9 cellular contexts compared by ENCODE assay signal in genomic region chr11:352456-353180, GRCh38. TPM values are rescaled to one million over a fixed set of nuclear protein-coding genes. Genes with fewer than 3 reads are reported as not detected.
DNase-seq lines count a peak whose midpoint lies in the region; TF ChIP-seq lines count a peak whose summit lies in the region.
"Had no signal": no experiment of that assay in that cellular context is flagged by ENCODE, and none has a peak within 500 bp of the region (broad histone marks: within the 10 kb centered on the region; RNA-seq: fewer than 3 reads in every experiment).

No MANE protein-coding gene starts in this region.

- no peak overlapping the region for H3K4ac ChIP-seq in mesendoderm (ENCODE audit: low read depth, low read length)

- H3K36me3 ChIP-seq in KOPT-K1 (ENCODE audit: insufficient read depth, low read length): no peaks in the 10 kb centered on the region
- no peaks in the 10 kb centered on the region for H3K36me3 ChIP-seq in ascending aorta
- no peaks in the 10 kb centered on the region for H3K36me3 ChIP-seq in mesendoderm (ENCODE audit: control insufficient read depth, insufficient read depth, low read length)
- no peaks in the 10 kb centered on the region for H3K36me3 ChIP-seq in subcutaneous abdominal adipose tissue (ENCODE audit: control insufficient read depth in 5 of 5, insufficient read depth in 5 of 5, low read length in 5 of 5)
- H3K36me3 ChIP-seq: WERI-Rb-1 had no signal

- H3K9me3 ChIP-seq in KOPT-K1 (ENCODE audit: insufficient read depth, low read length, poor library complexity, severe bottlenecking): no peaks in the 10 kb centered on the region
- H3K9me3 ChIP-seq in ascending aorta: no peaks in the 10 kb centered on the region
- no peaks in the 10 kb centered on the region for H3K9me3 ChIP-seq in subcutaneous abdominal adipose tissue (ENCODE audit: control insufficient read depth in 5 of 5, low read length in 5 of 5)

- no peak overlapping the region for H2BK15ac ChIP-seq in mesendoderm (replicated peaks; ENCODE audit: low read depth)

- in situ Hi-C loops in ACHN (cut with HindIII; ENCODE audit: low pct_ligation_motif_present, low pct_unique_long_range_greater_than_20kb, low sequenced_read_pairs): no loop called here

- H3K27me3 ChIP-seq in ascending aorta (no peaks in the 10 kb centered on the region), mesendoderm (ENCODE audit: insufficient read depth, low read length, poor library complexity) (no peaks in the 10 kb centered on the region), subcutaneous abdominal adipose tissue (ENCODE audit: control insufficient read depth in 5 of 5, insufficient read depth in 4 of 5, low read length in 5 of 5) (peaks cover 0 to 4% (median 0%) of the 10 kb centered on the region in 5 donors)

- no peak overlapping the region for H4K5ac ChIP-seq in mesendoderm (ENCODE audit: low read length)

- H3K79me1 ChIP-seq in mesendoderm (ENCODE audit: low read length): no peaks in the 10 kb centered on the region

- H3K79me2 ChIP-seq in mesendoderm (ENCODE audit: control insufficient read depth, insufficient read depth, low read length): no peaks in the 10 kb centered on the region

- intact Hi-C loops in ascending aorta (cut with DNase I): loop anchor here (1.0 to 2.0 kb wide), 2 partner anchors 25 to 116 kb away; partner anchors contain the start of genes PSMD13 and SIRT3

- no peak overlapping the region for H2BK5ac ChIP-seq in mesendoderm (ENCODE audit: low read length)

- H3K9ac ChIP-seq in mesendoderm (ENCODE audit: low read length): no peak overlapping the region
- H3K9ac ChIP-seq in subcutaneous abdominal adipose tissue (ENCODE audit: low read length in 5 of 5): peak overlapping the region in 3 of 5 donors; percentile 19 to 43 (median 41)

- peak overlapping the region; percentile 12 for H3K56ac ChIP-seq in mesendoderm (ENCODE audit: low read length)

- H2BK120ac ChIP-seq in mesendoderm (ENCODE audit: low read depth, low read length): no peak overlapping the region

- peak overlapping the region; percentile 53 for H3K27ac ChIP-seq in KOPT-K1 (ENCODE audit: low read depth, low read length, poor library complexity, severe bottlenecking)
- peak overlapping the region; percentile 92 to 98 for H3K27ac ChIP-seq in ascending aorta
- no peak overlapping the region for H3K27ac ChIP-seq in mesendoderm (ENCODE audit: low read depth, low read length)
- peak overlapping the region; percentile 97 for H3K27ac ChIP-seq in subcutaneous abdominal adipose tissue (ENCODE audit: low read depth, low read length)
- H3K27ac ChIP-seq: WERI-Rb-1 had no signal

- DNase-seq in ascending aorta (ENCODE audit: low spot score in 2 of 2): no peak
- DNase-seq in mesendoderm: no peak
- no peak for DNase-seq in SKM-1 (lab: John Stamatoyannopoulos, UW; ENCODE audit: unreplicated experiment)
- no peak for DNase-seq in SW 1271 (lab: John Stamatoyannopoulos, UW)
- DNase-seq in ACHN: no peak
- DNase-seq: NCI-H748 treated with DMSO at 0.1 percent for 48 hours, WERI-Rb-1 had no signal

- no CpG with 5 or more reads among the region's 12 CpGs for WGBS in mesendoderm (ENCODE audit: extremely low coverage, insufficient coverage, low lambda C conversion rate)

- H4K8ac ChIP-seq in mesendoderm (ENCODE audit: low read depth, low read length): no peak overlapping the region

- H3K23ac ChIP-seq in mesendoderm (ENCODE audit: low read length): no peak overlapping the region

- H3K4me3 ChIP-seq in ascending aorta: no peak overlapping the region
- H3K4me3 ChIP-seq in mesendoderm (ENCODE audit: low read length): no peak overlapping the region
- no peak overlapping the region for H3K4me3 ChIP-seq in subcutaneous abdominal adipose tissue (ENCODE audit: low read depth in 1 of 5, low read length in 5 of 5)

- no peak for TF ChIP-seq CTCF in ascending aorta (IDR thresholded peaks at IDR 0.05)

- no peak overlapping the region for H3K4me2 ChIP-seq in mesendoderm (ENCODE audit: low read length)

- peaks cover 26 to 27% of the 10 kb centered on the region in 2 donors for H3K4me1 ChIP-seq in ascending aorta
- H3K4me1 ChIP-seq in mesendoderm (ENCODE audit: control insufficient read depth, low read depth, low read length): peaks cover 8% of the 10 kb centered on the region
- peaks cover 8 to 35% (median 27%) of the 10 kb centered on the region in 5 donors for H3K4me1 ChIP-seq in subcutaneous abdominal adipose tissue (ENCODE audit: control insufficient read depth in 5 of 5, insufficient read depth in 5 of 5, low read length in 5 of 5)

- no peak overlapping the region for H3K18ac ChIP-seq in mesendoderm (ENCODE audit: low read length)

- H2AK5ac ChIP-seq in mesendoderm (ENCODE audit: low read length): no peak overlapping the region

RNA-seq across cellular contexts. Expression of gene B4GALNT4, which starts 16.7 kb away (rescaled TPM):
- total RNA-seq in ascending aorta: not detected
- polyA plus RNA-seq in mesendoderm (2013, experiment 1 of 2): 24.9 TPM
- 24.4 TPM for polyA plus RNA-seq in mesendoderm (2013, experiment 2 of 2)

RNA-seq across cellular contexts. Expression of gene IFITM3, which starts 32.0 kb away (rescaled TPM):
- 1,421 TPM for total RNA-seq in ascending aorta
- 612 TPM for polyA plus RNA-seq in mesendoderm (2013, experiment 1 of 2)
- 633 TPM for polyA plus RNA-seq in mesendoderm (2013, experiment 2 of 2)

RNA-seq across cellular contexts. Expression of gene IFITM1, which starts 38.8 kb away (rescaled TPM):
- total RNA-seq in ascending aorta: 650 TPM
- polyA plus RNA-seq in mesendoderm (2013, experiment 1 of 2): 1,155 TPM
- polyA plus RNA-seq in mesendoderm (2013, experiment 2 of 2): 1,131 TPM

RNA-seq across cellular contexts. Expression of gene PKP3, which starts 41.4 kb away (rescaled TPM):
- total RNA-seq in ascending aorta: not detected
- polyA plus RNA-seq in mesendoderm (2013, experiment 1 of 2): 13.1 TPM
- polyA plus RNA-seq in mesendoderm (2013, experiment 2 of 2): 14.1 TPM

RNA-seq across cellular contexts. Expression of gene IFITM2, which starts 45.0 kb away (rescaled TPM):
- total RNA-seq in ascending aorta: 1,131 TPM
- polyA plus RNA-seq in mesendoderm (2013, experiment 1 of 2): 1,871 TPM
- 1,795 TPM for polyA plus RNA-seq in mesendoderm (2013, experiment 2 of 2)
